In the genomic region with DNA sequence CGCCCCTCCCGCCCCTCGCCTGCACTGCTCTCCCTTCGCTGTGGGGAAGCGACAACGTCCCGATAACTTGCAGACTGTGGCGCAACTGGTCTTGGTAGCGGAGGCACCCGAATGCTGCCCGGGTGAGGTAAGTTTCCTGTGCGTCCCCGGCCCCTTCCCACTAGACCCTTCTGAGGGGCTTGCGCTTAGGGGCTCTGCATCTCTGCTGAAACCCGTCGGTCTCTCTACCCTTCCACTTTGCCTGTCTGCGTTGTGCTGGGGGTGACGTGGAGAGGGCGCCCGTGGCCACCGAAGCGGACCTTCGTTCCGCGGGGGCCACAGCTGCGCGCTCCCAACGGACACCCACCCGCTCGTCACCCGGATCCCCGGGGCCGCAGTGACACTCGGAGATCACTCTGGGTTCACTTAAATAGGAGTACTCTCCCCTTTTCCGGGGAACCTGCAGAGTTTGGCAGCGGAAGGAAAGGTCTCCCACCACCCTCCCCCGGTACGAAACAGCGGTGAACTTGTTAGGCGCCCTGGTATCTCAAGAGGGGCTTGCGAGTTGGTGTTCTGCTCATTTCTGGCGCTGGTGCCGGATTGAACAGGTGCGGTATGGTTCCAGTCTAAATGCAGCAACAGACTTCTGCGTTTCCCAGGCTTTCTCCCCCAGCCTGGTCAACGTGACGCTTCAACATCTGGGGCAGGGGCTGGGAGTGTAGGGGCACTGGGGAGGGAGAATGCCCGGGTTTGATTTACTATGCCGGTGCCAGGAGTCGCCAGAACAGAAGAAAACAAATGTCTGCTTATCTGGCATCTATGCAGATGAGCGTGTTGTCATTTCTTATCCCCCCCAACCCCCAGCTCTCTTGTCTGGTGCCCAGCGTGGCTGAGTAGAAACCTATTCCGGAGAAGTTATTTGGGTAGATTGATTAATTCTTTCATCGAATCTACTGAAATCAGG, we compare ENCODE assay signal across 8 cellular contexts. TPM values are rescaled to one million over a fixed set of nuclear protein-coding genes. Genes with fewer than 3 reads are reported as not detected.
DNase-seq lines count a peak whose midpoint lies in the region; ATAC-seq, FAIRE-seq and TF ChIP-seq lines count a peak whose summit lies in the region.

No MANE protein-coding gene starts in this region.

- H3K27me3 ChIP-seq in CD4-positive, CD25-positive, alpha-beta regulatory T cell (ENCODE audit: control insufficient read depth, insufficient read depth, low read length), result peaks cover 48% of the 10 kb centered on the region
- H3K27me3 ChIP-seq in left ventricle myocardium inferior (ENCODE audit: low read depth) (peaks cover 29% of the 10 kb centered on the region), rectal smooth muscle tissue (ENCODE audit: control insufficient read depth, insufficient read depth, low read length) (no peaks in the 10 kb centered on the region)

- H3K4me3 ChIP-seq in CD4-positive, CD25-positive, alpha-beta regulatory T cell (ENCODE audit: low read depth, low read length), result peak overlapping the region; percentile 32
- H3K4me3 ChIP-seq in left ventricle myocardium inferior (peak overlapping the region; percentile 74), rectal smooth muscle tissue (ENCODE audit: low read length) (peak overlapping the region; percentile 92)

- DNase-seq in CD4-positive, CD25-positive, alpha-beta regulatory T cell, result peak in 1 of 3 donors; percentile 55
- DNase-seq in HuH-7 (ENCODE audit: low spot score) (peak; percentile 55), left ventricle myocardium inferior (peak; percentile 55), H54 (ENCODE audit: insufficient read length, low spot score) (no peak)
- DNase-seq in activated T-cell treated with anti-CD3 and anti-CD28 coated beads, Interleukin-2, amount 50 U/mL, for 72 hours, result peak; percentile 6 to 21

- H3K36me3 ChIP-seq in CD4-positive, CD25-positive, alpha-beta regulatory T cell (ENCODE audit: control insufficient read depth, insufficient read depth, low read length), result no peaks in the 10 kb centered on the region
- H3K36me3 ChIP-seq in left ventricle myocardium inferior, result no peaks in the 10 kb centered on the region
- H3K36me3 ChIP-seq in rectal smooth muscle tissue (ENCODE audit: control insufficient read depth, insufficient read depth, low read length), result no peaks in the 10 kb centered on the region

- H3K27ac Mint-ChIP-seq in CD4-positive, CD25-positive, alpha-beta regulatory T cell, result peak overlapping the region in 1 of 3 donors; percentile 60
- no peak overlapping the region for H3K27ac Mint-ChIP-seq in activated T-cell treated with anti-CD3 and anti-CD28 coated beads, Interleukin-2, amount 50 U/mL, for 72 hours

- peaks cover 0 to 5% (median 0%) of the 10 kb centered on the region in 7 donors for H3K9me3 Mint-ChIP-seq in CD4-positive, CD25-positive, alpha-beta regulatory T cell
- H3K9me3 Mint-ChIP-seq in activated T-cell treated with anti-CD3 and anti-CD28 coated beads, Interleukin-2, amount 50 U/mL, for 72 hours, result no peaks in the 10 kb centered on the region

- no peak for FAIRE-seq in H54 (lab: Jason Lieb, UNC)

- peak overlapping the region; percentile 75 for H3K9ac ChIP-seq in rectal smooth muscle tissue (ENCODE audit: low read length)

- no peak for ATAC-seq in CD4-positive, CD25-positive, alpha-beta regulatory T cell (ENCODE audit: low read depth in 2 of 2)
- ATAC-seq in GM19397 (IDR thresholded peaks at IDR 0.05; ENCODE audit: unreplicated experiment), result peak; percentile 11
- peak; percentile 35 to 36 for ATAC-seq in activated T-cell treated with anti-CD3 and anti-CD28 coated beads, Interleukin-2, amount 50 U/mL, for 72 hours (replicated peaks in 1 of 2)
- ATAC-seq in HG02870 (IDR thresholded peaks at IDR 0.05; ENCODE audit: unreplicated experiment), result no peak

- peak overlapping the region; percentile 72 to 89 (median 84) for H3K4me3 Mint-ChIP-seq in CD4-positive, CD25-positive, alpha-beta regulatory T cell
- H3K4me3 Mint-ChIP-seq in activated T-cell treated with anti-CD3 and anti-CD28 coated beads, Interleukin-2, amount 50 U/mL, for 72 hours, result peak overlapping the region; percentile 91 to 92

- peaks cover 11% of the 10 kb centered on the region for H3K4me1 ChIP-seq in CD4-positive, CD25-positive, alpha-beta regulatory T cell (ENCODE audit: control insufficient read depth, insufficient read depth, low read length, poor library complexity, severe bottlenecking)
- H3K4me1 ChIP-seq in left ventricle myocardium inferior (peaks cover 55% of the 10 kb centered on the region), rectal smooth muscle tissue (ENCODE audit: control insufficient read depth, insufficient read depth, low read length) (no peaks in the 10 kb centered on the region)

- H3K27me3 Mint-ChIP-seq in CD4-positive, CD25-positive, alpha-beta regulatory T cell, result peaks cover 74% of the 10 kb centered on the region
- H3K27me3 Mint-ChIP-seq in activated T-cell treated with anti-CD3 and anti-CD28 coated beads, Interleukin-2, amount 50 U/mL, for 72 hours (ENCODE audit: low read depth), result peaks cover 86% of the 10 kb centered on the region

- peak; percentile 24 for TF ChIP-seq CTCF in left ventricle myocardium inferior (IDR thresholded peaks at IDR 0.05; ENCODE audit: borderline replicate concordance)

- H3K36me3 Mint-ChIP-seq in CD4-positive, CD25-positive, alpha-beta regulatory T cell, result no peaks in the 10 kb centered on the region
- no peaks in the 10 kb centered on the region for H3K36me3 Mint-ChIP-seq in activated T-cell treated with anti-CD3 and anti-CD28 coated beads, Interleukin-2, amount 50 U/mL, for 72 hours (ENCODE audit: insufficient read depth in 2 of 2)

- intact Hi-C loops in left ventricle myocardium inferior (cut with micrococcal nuclease), result no loop called here

- no peaks in the 10 kb centered on the region for H3K9me3 ChIP-seq in CD4-positive, CD25-positive, alpha-beta regulatory T cell (ENCODE audit: control insufficient read depth in 2 of 2, low read length in 2 of 2)
- H3K9me3 ChIP-seq in left ventricle myocardium inferior (replicated peaks), result no peaks in the 10 kb centered on the region

- no peak for TF ChIP-seq POLR2A in H54 (IDR thresholded peaks at IDR 0.05; ENCODE audit: low read depth, low read length)

- H3K27ac ChIP-seq in CD4-positive, CD25-positive, alpha-beta regulatory T cell (ENCODE audit: insufficient read depth, low read length, poor library complexity, severe bottlenecking), result no peak overlapping the region
- H3K27ac ChIP-seq in left ventricle myocardium inferior (replicated peaks) (peak overlapping the region; percentile 93), rectal smooth muscle tissue (ENCODE audit: low read depth, low read length) (peak overlapping the region; percentile 60)

- peaks cover 0 to 21% (median 13%) of the 10 kb centered on the region in 4 donors for H3K4me1 Mint-ChIP-seq in CD4-positive, CD25-positive, alpha-beta regulatory T cell
- H3K4me1 Mint-ChIP-seq in activated T-cell treated with anti-CD3 and anti-CD28 coated beads, Interleukin-2, amount 50 U/mL, for 72 hours (ENCODE audit: low read depth), result peaks cover 18% of the 10 kb centered on the region

RNA-seq across cellular contexts. Expression of a gene that starts 0.9 kb away (rescaled TPM):
- total RNA-seq in CD4-positive, CD25-positive, alpha-beta regulatory T cell, result 0.47 TPM
- polyA plus RNA-seq in CD4-positive, CD25-positive, alpha-beta regulatory T cell, result 1 to 10 TPM in 3 of 4 donors, under 1 TPM in 1; 0.48 to 1.9 (median 1.1) TPM
- total RNA-seq in activated T-cell treated with anti-CD3 and anti-CD28 coated beads, Interleukin-2, amount 50 U/mL, for 72 hours, result 1 to 10 TPM; 2.5 to 2.8 TPM
- total RNA-seq in left ventricle myocardium inferior, result 71.9 TPM

Comparison
In these comparisons a context has a peak if more than half of its experiments do, and no peak if none do; other contexts are left out.
1. ATAC-seq: peak in GM19397 (single experiment) and activated T-cell treated with anti-CD3 and anti-CD28 coated beads, Interleukin-2, amount 50 U/mL, for 72 hours (2 of 2); none in CD4-positive, CD25-positive, alpha-beta regulatory T cell (0 of 2) and HG02870 (single experiment).
2. H3K4me3 ChIP-seq: peak in every context shown above with its lines; median percentile 92 in rectal smooth muscle tissue; 74 in left ventricle myocardium inferior; 32 in CD4-positive, CD25-positive, alpha-beta regulatory T cell.
3. RNA of a gene that starts 0.9 kb away (total RNA-seq): 71.9 TPM in left ventricle myocardium inferior (single experiment); 2.5 to 2.8 TPM in activated T-cell treated with anti-CD3 and anti-CD28 coated beads, Interleukin-2, amount 50 U/mL, for 72 hours and 0.47 TPM in CD4-positive, CD25-positive, alpha-beta regulatory T cell (single experiment); every median in the first group is over 10 times any median in the second.